In genomic region chr1:111739222-111739983, GRCh38 we compare ENCODE assay signal across 8 cellular contexts. TPM values are rescaled to one million over a fixed set of nuclear protein-coding genes. Genes with fewer than 3 reads are reported as not detected.
A peak's percentile ranks its signal among the peaks of the same experiment; 100 is the strongest.
DNase-seq lines count a peak whose midpoint lies in the region; ATAC-seq and TF ChIP-seq lines count a peak whose summit lies in the region.

TSS of gene INKA2 (minus strand) at chr1:111739395. CDS start at chr1:111739242, 153 bp downstream.

- H3K4me1 Mint-ChIP-seq in dendritic cell treated with granulocyte-macrophage colony-stimulating factor and Interleukin-4, amounts not matched to agents 40 ng/mL and 50 ng/mL, for 4 days (ENCODE audit: low read depth), result peaks cover 24% of the 10 kb centered on the region

- WGBS in right lobe of liver (ENCODE audit: insufficient coverage, low coverage, low lambda C conversion rate, missing lambda C conversion rate), result under 1% methylated on average over 30 of the region's 65 CpGs

- peaks cover 12% of the 10 kb centered on the region for H3K36me3 Mint-ChIP-seq in dendritic cell treated with granulocyte-macrophage colony-stimulating factor and Interleukin-4, amounts not matched to agents 40 ng/mL and 50 ng/mL, for 4 days (ENCODE audit: low read depth)

- peak within 1 kb of the TSS; percentile 82 for H3K4me3 Mint-ChIP-seq in dendritic cell treated with granulocyte-macrophage colony-stimulating factor and Interleukin-4, amounts not matched to agents 40 ng/mL and 50 ng/mL, for 4 days

- H3K27ac ChIP-seq in C4-2B (peak within 1 kb of the TSS; percentile 87), right lobe of liver (peak within 1 kb of the TSS; percentile 33 to 60 (median 59))

- no peaks in the 10 kb centered on the region for H3K9me3 Mint-ChIP-seq in dendritic cell treated with granulocyte-macrophage colony-stimulating factor and Interleukin-4, amounts not matched to agents 40 ng/mL and 50 ng/mL, for 4 days

- no peaks in the 10 kb centered on the region for H3K9me3 ChIP-seq in right lobe of liver

- H3K27me3 Mint-ChIP-seq in dendritic cell treated with granulocyte-macrophage colony-stimulating factor and Interleukin-4, amounts not matched to agents 40 ng/mL and 50 ng/mL, for 4 days, result peaks cover 57% of the 10 kb centered on the region

- TF ChIP-seq CTCF in C4-2B (conservative IDR thresholded peaks at IDR 0.05) (no peak; the same call in 1 of the 2 replicates), right lobe of liver (IDR thresholded peaks at IDR 0.05) (no peak)

- intact Hi-C loops in dendritic cell treated with granulocyte-macrophage colony-stimulating factor and Interleukin-4, amounts not matched to agents 40 ng/mL and 50 ng/mL, for 4 days (cut with micrococcal nuclease), result no loop called here
- intact Hi-C loops in right lobe of liver (cut with DNase I), result no loop called here

- TF ChIP-seq POLR2A in right lobe of liver (IDR thresholded peaks at IDR 0.05), result peak; percentile 83

- peaks cover 0 to 17% (median 0%) of the 10 kb centered on the region in 4 donors for H3K4me1 ChIP-seq in right lobe of liver

- no peaks in the 10 kb centered on the region for H3K36me3 ChIP-seq in right lobe of liver

- DNase-seq in GM19240 (ENCODE audit: insufficient read length, low spot score) (peak; percentile 59), NCI-H524 (lab: John Stamatoyannopoulos, UW) (peak; percentile 92), right lobe of liver (peak; percentile 92 to 94 (median 93))
- peak; percentile 53 to 58 for DNase-seq in activated CD4-positive, alpha-beta T cell treated with anti-CD3 and anti-CD28 coated beads, Interleukin-2, amount 50 U/mL, for 24 hours (ENCODE audit: low read depth in 1 of 2, low spot score in 1 of 2)
- peak; percentile 77 for DNase-seq in stimulated activated CD4-positive, alpha-beta T cell treated with anti-CD3 and anti-CD28 coated beads, Interleukin-4, amount 100 ng/mL, for 24 hours

- ATAC-seq in HG03442 (IDR thresholded peaks at IDR 0.05; ENCODE audit: unreplicated experiment) (peak; percentile 77), right lobe of liver (peak; percentile 88 to 96 (median 93))

- H3K27me3 ChIP-seq in right lobe of liver, result peaks cover 0 to 3% of the 10 kb centered on the region in 2 donors

- peak within 1 kb of the TSS; percentile 58 to 62 (median 58) for H3K4me3 ChIP-seq in right lobe of liver

- H3K27ac Mint-ChIP-seq in dendritic cell treated with granulocyte-macrophage colony-stimulating factor and Interleukin-4, amounts not matched to agents 40 ng/mL and 50 ng/mL, for 4 days, result peak within 1 kb of the TSS; percentile 84

RNA-seq across cellular contexts. Expression of gene INKA2, which starts in this region (rescaled TPM):
- 1 to 10 TPM in 4 of 6 experiments, under 1 TPM in 2; 0.43 to 2.2 (median 1.4) TPM for total RNA-seq in right lobe of liver

Comparison
In these comparisons a context has a peak if more than half of its experiments do, and no peak if none do; other contexts are left out.
1. Peak in every context shown above with its lines: DNase-seq, ATAC-seq, H3K4me3 ChIP-seq and H3K27ac ChIP-seq.